Comparison of ENCODE assay signal across 8 cellular contexts in the genomic region with DNA sequence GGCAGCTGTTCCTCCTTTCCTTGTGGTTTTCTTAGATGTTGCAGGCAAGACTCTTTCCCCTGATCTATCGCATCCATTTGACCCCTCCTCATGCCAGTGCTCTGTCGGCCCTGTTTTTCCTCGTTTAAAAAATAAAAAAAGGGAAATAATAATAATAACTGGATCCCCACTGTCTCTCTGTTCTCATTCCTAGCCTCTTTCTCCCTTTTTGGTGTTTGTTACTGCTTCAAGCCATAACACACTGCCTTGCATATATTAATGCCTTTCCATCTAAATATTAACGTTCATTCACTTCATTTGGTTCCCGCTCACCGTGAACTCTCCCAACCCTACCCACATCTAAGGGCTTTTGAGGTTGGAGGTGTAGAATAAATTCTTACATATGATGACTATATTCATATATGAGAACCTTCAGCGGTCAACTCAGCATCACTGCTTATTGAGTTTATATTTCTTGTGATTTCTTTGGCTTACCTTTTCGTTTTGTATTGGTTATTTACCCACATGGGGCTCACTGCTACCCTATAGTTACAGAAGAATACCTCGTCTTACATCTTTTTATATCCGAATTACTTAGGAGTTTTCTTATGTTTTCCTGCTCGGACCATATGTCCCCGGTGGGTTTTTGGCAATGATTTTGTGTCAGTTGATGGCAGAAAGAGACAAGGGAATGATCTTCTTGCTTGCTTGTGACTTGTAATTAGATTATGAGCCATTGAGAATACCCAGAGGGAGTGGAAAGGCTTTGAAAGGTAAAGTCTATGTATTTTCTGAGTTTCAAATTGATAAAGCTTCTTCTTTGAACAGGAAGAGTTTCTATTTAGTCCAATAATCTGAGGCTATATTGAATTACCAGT. TPM values are rescaled to one million over a fixed set of nuclear protein-coding genes. Genes with fewer than 3 reads are reported as not detected.
DNase-seq lines count a peak whose midpoint lies in the region; ATAC-seq, FAIRE-seq and TF ChIP-seq lines count a peak whose summit lies in the region.

No MANE protein-coding gene starts in this region.

- peak overlapping the region; percentile 85 for H3K9ac ChIP-seq in OCI-LY3 (ENCODE audit: low read length)

- H3K9me3 ChIP-seq in A549 (no peaks in the 10 kb centered on the region), OCI-LY3 (ENCODE audit: insufficient read depth, low read length) (no peaks in the 10 kb centered on the region)

- TF ChIP-seq CTCF in A549 (IDR thresholded peaks at IDR 0.05) (no peak), OCI-LY3 (IDR thresholded peaks at IDR 0.05; ENCODE audit: low read depth, low read length) (no peak), omental fat pad (IDR thresholded peaks at IDR 0.05) (no peak)

- no peaks in the 10 kb centered on the region for H3K27me3 ChIP-seq in OCI-LY3 (ENCODE audit: low read depth, low read length)

- H3K4me1 ChIP-seq in A549 (0 out of 3 replicates have a peak, but pooled peaks cover 4% of the 10 kb centered on the region), OCI-LY3 (ENCODE audit: low read length) (peaks cover 7% of the 10 kb centered on the region; the same call in 1 of the 2 replicates)

- no peak for TF ChIP-seq POLR2A in A549 (IDR thresholded peaks at IDR 0.05; ENCODE audit: low read length)
- TF ChIP-seq POLR2A in erythroblast (IDR thresholded peaks at IDR 0.05; ENCODE audit: low read length): no peak

- DNase-seq in A549 (ENCODE audit: low read depth in 1 of 2, low spot score in 1 of 2) (peak; percentile 10 to 33), erythroblast (lab: John Stamatoyannopoulos, UW) (peak; percentile 24 to 44), omental fat pad (ENCODE audit: low spot score) (no peak), UCSD-AML1 (lab: John Stamatoyannopoulos, UW; ENCODE audit: unreplicated experiment) (no peak)
- DNase-seq in stimulated activated CD4-positive, alpha-beta T cell treated with anti-CD3 and anti-CD28 coated beads, Interleukin-4, amount 100 ng/mL, for 24 hours: no peak

- peak overlapping the region; percentile 85; the same call in 1 of the 2 replicates for H2AFZ ChIP-seq in OCI-LY3 (ENCODE audit: low read depth, low read length)

- POLR2A ChIA-PET in A549 (lab: Yijun Ruan, JAX): interaction anchor here (0.6 kb wide), 1 partner anchor 13 kb away, joined by 3 read pairs; no protein-coding TSS in a partner anchor

- H3K4me3 ChIP-seq in A549 (peak overlapping the region; percentile 75), OCI-LY3 (ENCODE audit: low read length) (peak overlapping the region; percentile 98)

- ATAC-seq in A549 (peak; percentile 68 to 73), GM18498 (IDR thresholded peaks at IDR 0.05; ENCODE audit: unreplicated experiment) (peak; percentile 23), HG02943 (IDR thresholded peaks at IDR 0.05; ENCODE audit: low read depth, unreplicated experiment) (peak; percentile 9), omental fat pad (ENCODE audit: low FRiP score) (peak; percentile 34)

- WGBS in A549 (ENCODE audit: missing lambda C conversion rate): 21% methylated on average over 12 of the region's 12 CpGs

- TF ChIP-seq RAD21 in A549 (conservative IDR thresholded peaks at IDR 0.05 in 1 of 2, IDR thresholded peaks at IDR 0.05 in 1 of 2): no peak

- peaks cover 32% of the 10 kb centered on the region for H3K79me2 ChIP-seq in OCI-LY3 (ENCODE audit: low read length)

- H3K27ac ChIP-seq in A549: peak overlapping the region; percentile 97 to 98
- H3K27ac ChIP-seq in OCI-LY3 (ENCODE audit: low read length): peak overlapping the region; percentile 83

- no peaks in the 10 kb centered on the region for H3K36me3 ChIP-seq in OCI-LY3 (replicated peaks; ENCODE audit: low read depth, low read length)

- peak overlapping the region; percentile 67 for H3K4me2 ChIP-seq in A549
- H3K4me2 ChIP-seq in OCI-LY3 (ENCODE audit: low read length): peak overlapping the region; percentile 87

- no peak for TF ChIP-seq EP300 in A549 (IDR thresholded peaks at IDR 0.05)

- CTCF ChIA-PET in A549 (lab: Yijun Ruan, JAX): no interaction called here

- no peaks in the 10 kb centered on the region for H4K20me1 ChIP-seq in OCI-LY3 (ENCODE audit: insufficient read depth, low read length)

- FAIRE-seq in A549 (lab: Jason Lieb, UNC): no peak

TF ChIP-seq in A549, 52 proteins besides CTCF, POLR2A, EP300 and RAD21:
- no peak for TF ChIP-seq SMC3 (IDR thresholded peaks at IDR 0.05)
- TF ChIP-seq RFX5 (IDR thresholded peaks at IDR 0.05): no peak
- no peak for TF ChIP-seq ATOH8 (CRISPR knock-in tag; IDR thresholded peaks at IDR 0.05; ENCODE audit: low read depth)
- TF ChIP-seq KDM5A (IDR thresholded peaks at IDR 0.05): no peak

RNA-seq across cellular contexts. Expression of gene ATG4C, which starts 0.8 kb away (rescaled TPM):
- polyA plus RNA-seq in A549 (2011; rRNA removed) (12.9 and 14.8 TPM in 2 replicates), A549 (2017; fragmentation: RNase III; extraction: RNeasy Plus Mini Kit Qiagen cat#74134 plus additional on column Dnase treatment) (6.0 to 6.7 TPM (median 6.5 TPM) in 3 replicates)
- polyA plus RNA-seq in A549 (2012; cell fraction: cytosol; rRNA removed): 2.5 and 2.8 TPM in 2 replicates
- polyA plus RNA-seq in A549 (2012; cell fraction: nucleus; rRNA removed): 0.46 and 1.5 TPM in 2 replicates
- polyA minus RNA-seq in A549 (2011; rRNA and poly(A)+ RNA removed): 2.9 and 4.0 TPM in 2 replicates
- 10 to 100 TPM in 2 of 4 donors, 1 to 10 TPM in 2; 6.9 to 18.1 (median 8.9) TPM for total RNA-seq in omental fat pad

Comparison
In these comparisons a context has a peak if more than half of its experiments do, and no peak if none do; other contexts are left out.
1. ATAC-seq: peak in every context shown above with its lines; median percentile 70 in A549; 34 in omental fat pad; 23 in GM18498; 9 in HG02943.
2. DNase-seq: peak in A549 (2 of 2) and erythroblast (2 of 2); none in omental fat pad (single experiment), UCSD-AML1 (single experiment) and stimulated activated CD4-positive, alpha-beta T cell treated with anti-CD3 and anti-CD28 coated beads, Interleukin-4, amount 100 ng/mL, for 24 hours (single experiment).